Comparison of ENCODE assay signal across 26 cellular contexts in genomic region chr5:177450672-177451424, GRCh38. TPM values are rescaled to one million over a fixed set of nuclear protein-coding genes. Genes with fewer than 3 reads are reported as not detected.
DNase-seq lines count a peak whose midpoint lies in the region; ATAC-seq, FAIRE-seq and TF ChIP-seq lines count a peak whose summit lies in the region.
"Had no signal": no experiment of that assay in that cellular context is flagged by ENCODE, and none has a peak within 500 bp of the region (broad histone marks: within the 10 kb centered on the region; RNA-seq: fewer than 3 reads in every experiment).

No MANE protein-coding gene starts in this region.

- no peak for DNase-seq in CD4-positive, CD25-positive, alpha-beta regulatory T cell
- peak in 31 of 58 donors; percentile 13 to 69 (median 35) for DNase-seq in anterior cingulate cortex (lab: John Stamatoyannopoulos, UW)
- DNase-seq in midbrain (lab: John Stamatoyannopoulos, UW), result peak; percentile 41
- DNase-seq in hepatic stellate cell (ENCODE audit: low spot score), result no peak
- no peak for DNase-seq in GM12892 (ENCODE audit: insufficient read length)
- DNase-seq: activated CD4-positive, alpha-beta T cell treated with anti-CD3 and anti-CD28 coated beads for 4 hours; activated naive CD4-positive, alpha-beta T cell; activated T-cell treated with anti-CD3 and anti-CD28 coated beads, Interleukin-2, amount 50 U/mL, for 4 hours; adrenal gland; effector memory CD8-positive, alpha-beta T cell; gastrocnemius medialis; left lung; naive B cell; NCI-H146; stimulated activated CD4-positive, alpha-beta T cell treated with anti-CD3 and anti-CD28 coated beads, Interleukin-2, amount 100 ng/mL, for 24 hours; upper lobe of left lung had no signal

- no peak overlapping the region for H3K4me3 ChIP-seq in CD4-positive, CD25-positive, alpha-beta regulatory T cell (ENCODE audit: low read depth, low read length)
- H3K4me3 ChIP-seq: adrenal gland, coronary artery, gastrocnemius medialis, left lung, pancreas, smooth muscle cell, upper lobe of left lung had no signal

- H3K36me3 ChIP-seq in CD4-positive, CD25-positive, alpha-beta regulatory T cell (ENCODE audit: control insufficient read depth, insufficient read depth, low read length), result no peaks in the 10 kb centered on the region
- H3K36me3 ChIP-seq: adrenal gland, gastrocnemius medialis, left lung, pancreas, upper lobe of left lung had no signal

- H3K36me3 Mint-ChIP-seq in CD4-positive, CD25-positive, alpha-beta regulatory T cell, result peaks cover 4% of the 10 kb centered on the region
- H3K36me3 Mint-ChIP-seq: naive B cell had no signal

- FAIRE-seq in GM12892 (lab: Jason Lieb, UNC), result no peak
- FAIRE-seq: pancreas had no signal

- H3K4me1 ChIP-seq in CD4-positive, CD25-positive, alpha-beta regulatory T cell (ENCODE audit: control insufficient read depth, insufficient read depth, low read length, poor library complexity, severe bottlenecking), result peaks cover 49% of the 10 kb centered on the region

- no peak for ATAC-seq in CD4-positive, CD25-positive, alpha-beta regulatory T cell (ENCODE audit: low read depth in 2 of 2)
- ATAC-seq in HG03039 (IDR thresholded peaks at IDR 0.05; ENCODE audit: unreplicated experiment), result no peak
- no peak for ATAC-seq in GM19455 (IDR thresholded peaks at IDR 0.05; ENCODE audit: unreplicated experiment)
- ATAC-seq: activated T-cell treated with anti-CD3 and anti-CD28 coated beads, Interleukin-2, amount 50 U/mL, for 4 hours; effector memory CD8-positive, alpha-beta T cell; gastrocnemius medialis; HCT116; left lung; pancreas; SK-N-SH treated with all-trans-retinoic acid at 6 μM for 48 hours had no signal

- no peak for TF ChIP-seq POLR2A in GM12892 (IDR thresholded peaks at IDR 0.05; ENCODE audit: low read depth, low read length)

- no peaks in the 10 kb centered on the region for H3K9me3 ChIP-seq in CD4-positive, CD25-positive, alpha-beta regulatory T cell (ENCODE audit: control insufficient read depth in 2 of 2, low read length in 2 of 2)
- H3K9me3 ChIP-seq: adrenal gland, gastrocnemius medialis, left lung, pancreas, upper lobe of left lung had no signal

- peaks cover 17% of the 10 kb centered on the region for H3K27me3 Mint-ChIP-seq in CD4-positive, CD25-positive, alpha-beta regulatory T cell
- H3K27me3 Mint-ChIP-seq: effector memory CD8-positive, alpha-beta T cell; naive B cell had no signal

- TF ChIP-seq CTCF in 22Rv1 (IDR thresholded peaks at IDR 0.05), result no peak

- peaks cover 0 to 43% (median 27%) of the 10 kb centered on the region in 4 donors for H3K4me1 Mint-ChIP-seq in CD4-positive, CD25-positive, alpha-beta regulatory T cell

- peak overlapping the region in 1 of 3 donors; percentile 80 for H3K27ac Mint-ChIP-seq in CD4-positive, CD25-positive, alpha-beta regulatory T cell
- H3K27ac Mint-ChIP-seq: CD14-positive monocyte had no signal

- H3K4me3 Mint-ChIP-seq in CD4-positive, CD25-positive, alpha-beta regulatory T cell, result peak overlapping the region in 3 of 4 donors; percentile 57 to 71 (median 68)
- H3K4me3 Mint-ChIP-seq: activated T-cell treated with anti-CD3 and anti-CD28 coated beads, Interleukin-2, amount 50 U/mL, for 4 hours; effector memory CD8-positive, alpha-beta T cell had no signal

- H3K27me3 ChIP-seq in CD4-positive, CD25-positive, alpha-beta regulatory T cell (ENCODE audit: control insufficient read depth, insufficient read depth, low read length), result no peaks in the 10 kb centered on the region
- H3K27me3 ChIP-seq: adrenal gland, pancreas had no signal

- no peaks in the 10 kb centered on the region for H3K9me3 Mint-ChIP-seq in CD4-positive, CD25-positive, alpha-beta regulatory T cell
- H3K9me3 Mint-ChIP-seq: activated T-cell treated with anti-CD3 and anti-CD28 coated beads, Interleukin-2, amount 50 U/mL, for 4 hours; effector memory CD8-positive, alpha-beta T cell; naive B cell had no signal

- peak overlapping the region; percentile 79 for H3K27ac ChIP-seq in 22Rv1
- H3K27ac ChIP-seq in CD4-positive, CD25-positive, alpha-beta regulatory T cell (ENCODE audit: insufficient read depth, low read length, poor library complexity, severe bottlenecking), result no peak overlapping the region
- H3K27ac ChIP-seq: adrenal gland, coronary artery, gastrocnemius medialis, left lung, pancreas, upper lobe of left lung had no signal

RNA-seq across cellular contexts. Expression of gene PRR7, which starts 4.2 kb away (rescaled TPM):
- total RNA-seq in CD4-positive, CD25-positive, alpha-beta regulatory T cell, result 21.8 TPM
- polyA plus RNA-seq in CD4-positive, CD25-positive, alpha-beta regulatory T cell, result 10 to 100 TPM; 10.2 to 17.0 (median 11.7) TPM
- polyA plus RNA-seq in GM12892 (2012; ENCODE audit: missing spikeins), result 0.34 TPM

RNA-seq across cellular contexts. Expression of gene DBN1, which starts 22.6 kb away (rescaled TPM):
- total RNA-seq in CD4-positive, CD25-positive, alpha-beta regulatory T cell, result 2.3 TPM
- polyA plus RNA-seq in CD4-positive, CD25-positive, alpha-beta regulatory T cell, result under 1 TPM in 1 of 4 donors, not detected in 3; 0.13 TPM
- 6.8 TPM for polyA plus RNA-seq in GM12892 (2012; ENCODE audit: missing spikeins)

RNA-seq across cellular contexts. Expression of gene GRK6, which starts 24.4 kb away (rescaled TPM):
- total RNA-seq in CD4-positive, CD25-positive, alpha-beta regulatory T cell, result 228 TPM
- polyA plus RNA-seq in CD4-positive, CD25-positive, alpha-beta regulatory T cell, result 100 to 1,000 TPM in 2 of 4 donors, 10 to 100 TPM in 2; 79.2 to 127 (median 96.0) TPM
- 26.9 TPM for polyA plus RNA-seq in GM12892 (2012; ENCODE audit: missing spikeins)

RNA-seq across cellular contexts. Expression of gene F12, which starts 41.5 kb away (rescaled TPM):
- total RNA-seq in CD4-positive, CD25-positive, alpha-beta regulatory T cell, result 0.35 TPM
- polyA plus RNA-seq in CD4-positive, CD25-positive, alpha-beta regulatory T cell, result under 1 TPM in 3 of 4 donors, not detected in 1; 0.16 to 0.94 (median 0.20) TPM
- 0.74 TPM for polyA plus RNA-seq in GM12892 (2012; ENCODE audit: missing spikeins)
- total RNA-seq: mesenteric fat pad had no signal

RNA-seq across cellular contexts. Expression of gene PDLIM7, which starts 46.6 kb away (rescaled TPM):
- total RNA-seq in CD4-positive, CD25-positive, alpha-beta regulatory T cell, result 7.8 TPM
- polyA plus RNA-seq in CD4-positive, CD25-positive, alpha-beta regulatory T cell, result 1 to 10 TPM; 1.6 to 2.7 (median 2.5) TPM
- polyA plus RNA-seq in GM12892 (2012; ENCODE audit: missing spikeins), result 12.2 TPM

Comparison
In these comparisons a context has a peak if more than half of its experiments do, and no peak if none do; other contexts are left out.
1. DNase-seq: peak in anterior cingulate cortex (31 of 58) and midbrain (single experiment); none in CD4-positive, CD25-positive, alpha-beta regulatory T cell (0 of 3), hepatic stellate cell (single experiment) and GM12892 (single experiment).